18 cellular contexts compared by ENCODE assay signal in the genomic region with DNA sequence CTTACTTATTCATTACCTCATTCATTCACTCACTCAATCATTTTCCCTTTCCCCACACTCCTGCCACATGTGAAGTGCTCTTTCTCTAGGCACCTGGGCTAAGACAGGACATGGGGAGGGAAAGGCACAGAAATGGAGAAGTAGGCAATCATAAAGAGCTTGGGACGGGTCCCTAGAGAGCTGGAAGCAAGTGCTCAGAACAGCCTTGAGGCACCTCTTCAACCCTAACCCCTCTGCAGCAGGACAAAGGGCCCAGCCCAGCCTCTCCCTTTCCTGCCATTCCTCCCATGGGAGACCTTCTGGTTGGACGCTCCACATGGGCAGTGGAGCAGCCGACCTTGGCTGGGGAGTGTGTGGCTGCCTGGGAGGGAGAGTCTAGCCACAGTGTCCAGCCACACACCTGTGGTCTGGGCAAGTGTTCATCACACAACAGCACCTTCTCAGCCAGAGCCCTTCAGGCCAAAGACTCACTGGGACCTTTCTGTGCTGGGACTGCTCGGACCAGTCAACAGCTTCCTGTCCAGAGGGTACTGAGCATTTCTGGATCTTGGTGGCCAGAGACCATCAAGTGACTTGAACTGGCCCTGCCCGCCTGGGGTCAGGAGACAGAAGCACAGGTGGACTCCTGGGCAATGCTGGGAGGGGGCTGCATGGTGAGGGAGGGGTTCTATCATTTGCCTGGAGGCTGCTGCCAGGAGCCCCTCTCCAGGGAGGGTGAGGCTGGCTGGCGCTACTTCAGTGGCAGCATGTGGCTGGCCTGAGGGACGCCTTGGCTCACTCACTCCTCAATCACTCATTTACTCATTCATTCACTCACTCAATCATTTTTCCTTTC. TPM values are rescaled to one million over a fixed set of nuclear protein-coding genes. Genes with fewer than 3 reads are reported as not detected.
"Had no signal": no experiment of that assay in that cellular context is flagged by ENCODE, and none has a peak within 500 bp of the region (broad histone marks: within the 10 kb centered on the region; RNA-seq: fewer than 3 reads in every experiment).

No MANE protein-coding gene starts in this region.

- H3K9me3 ChIP-seq: body of pancreas, mucosa of descending colon, ovary, uterus had no signal

- H3K27ac ChIP-seq: body of pancreas, ovary, uterus had no signal

- H3K4me3 ChIP-seq: body of pancreas, lung, mucosa of descending colon, ovary, uterus had no signal

- H3K36me3 ChIP-seq: ovary, uterus had no signal

- DNase-seq: activated CD8-positive, alpha-beta T cell treated with anti-CD3 and anti-CD28 coated beads for 36 hours; activated T-cell treated with anti-CD3 and anti-CD28 coated beads for 4 hours; amniotic stem cell; body of pancreas; endodermal cell; immature natural killer cell; nephron progenitor cell; stimulated activated CD4-positive, alpha-beta T cell treated with anti-CD3 and anti-CD28 coated beads, Interleukin-15, amount 100 ng/mL, for 24 hours; stimulated activated CD4-positive, alpha-beta T cell treated with anti-CD3 and anti-CD28 coated beads, Interleukin-4, amount 100 ng/mL, for 24 hours; uterus had no signal

- H3K27me3 ChIP-seq: body of pancreas, ovary, uterus had no signal

- H3K4me1 ChIP-seq: body of pancreas, uterus had no signal

- ATAC-seq: activated CD4-positive, CD25-positive, alpha-beta regulatory T cell treated with anti-CD3 and anti-CD28 coated beads, Interleukin-2, amount 50 U/mL, for 24 hours; activated CD8-positive, alpha-beta T cell treated with anti-CD3 and anti-CD28 coated beads for 36 hours; body of pancreas; mucosa of descending colon had no signal

RNA-seq across cellular contexts. Expression of a gene that starts 1.0 kb away (rescaled TPM):
- total RNA-seq: activated CD8-positive, alpha-beta T cell treated with anti-CD3 and anti-CD28 coated beads for 36 hours; activated naive CD4-positive, alpha-beta T cell treated with anti-CD3 and anti-CD28 coated beads, Interleukin-2, amount 50 U/mL, for 72 hours; dermis microvascular lymphatic vessel endothelial cell; endodermal cell; glomerular endothelial cell; T-helper 2 cell treated with Interferon-gamma antibody and Interleukin-4, amounts not matched to agents 100 ng/mL and 5 ng/mL, for 36 hours had no signal
- polyA plus RNA-seq: immature natural killer cell, ovary had no signal
